Comparison of ENCODE assay signal across 18 cellular contexts in the genomic region with DNA sequence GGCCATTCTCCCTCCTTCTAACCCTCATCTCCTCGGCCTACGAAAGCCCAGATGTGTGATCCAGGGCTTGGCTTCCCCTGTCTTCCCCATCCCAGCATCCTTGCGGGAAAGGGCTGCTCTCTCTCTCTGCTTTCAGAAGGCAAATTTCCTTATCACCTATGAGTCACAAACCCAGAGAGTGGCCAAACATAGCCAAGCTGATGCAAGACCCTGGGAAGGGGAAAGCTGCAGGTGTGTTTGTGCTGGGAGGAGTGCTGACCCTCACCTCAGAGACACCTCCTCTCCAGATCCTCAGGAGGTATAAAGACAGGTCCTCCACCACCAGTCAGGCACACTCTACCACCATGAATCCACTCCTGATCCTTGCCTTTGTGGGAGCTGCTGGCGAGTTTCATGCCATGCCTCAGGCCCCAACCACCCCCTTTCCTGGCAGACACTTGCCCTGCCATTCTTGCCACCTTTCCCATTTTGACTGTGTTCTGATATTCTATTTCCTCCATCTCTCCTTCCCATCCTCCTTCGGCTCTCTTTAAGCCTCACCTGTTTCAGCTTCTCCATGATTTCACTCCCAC. TPM values are rescaled to one million over a fixed set of nuclear protein-coding genes. Genes with fewer than 3 reads are reported as not detected.
"Had no signal": no experiment of that assay in that cellular context is flagged by ENCODE, and none has a peak within 500 bp of the region (broad histone marks: within the 10 kb centered on the region; RNA-seq: fewer than 3 reads in every experiment).

No MANE protein-coding gene starts in this region.

- DNase-seq: activated CD4-positive, alpha-beta memory T cell treated with anti-CD3 and anti-CD28 coated beads, Interleukin-2, amount 10 ng/mL, durations not matched to agents 7 days and 5 days; activated gamma-delta T cell; activated naive CD8-positive, alpha-beta T cell treated with anti-CD3 and anti-CD28 coated beads for 36 hours; activated T-cell treated with anti-CD3 and anti-CD28 coated beads, Interleukin-2, amount 50 U/mL, for 48 hours; anterior cingulate cortex; cortex of kidney; effector CD8-positive, alpha-beta T cell; left cardiac atrium; lower lobe of right lung; naive B cell; posterior cingulate gyrus; right cardiac atrium; T-cell; T1000 had no signal

- H3K36me3 Mint-ChIP-seq: activated naive CD8-positive, alpha-beta T cell treated with anti-CD3 and anti-CD28 coated beads for 36 hours; naive B cell; stimulated activated memory B cell treated with anti-CD40 and anti-IgM and Interleukin-4, amounts not matched to agents 10 μg/mL and 1 μg/mL and 100 μg/mL, for 72 hours; T-cell had no signal

- H3K4me3 ChIP-seq: cardiac muscle cell, lower lobe of right lung, smooth muscle cell, tibial nerve had no signal

- H3K27ac Mint-ChIP-seq: activated CD4-positive, alpha-beta memory T cell treated with anti-CD3 and anti-CD28 coated beads, Interleukin-2, amount 10 ng/mL, durations not matched to agents 7 days and 5 days; activated naive CD8-positive, alpha-beta T cell treated with anti-CD3 and anti-CD28 coated beads for 36 hours; naive B cell; stimulated activated memory B cell treated with anti-CD40 and anti-IgM and Interleukin-4, amounts not matched to agents 10 μg/mL and 1 μg/mL and 100 μg/mL, for 72 hours; T-cell had no signal

- ATAC-seq: stimulated activated memory B cell treated with anti-CD40 and anti-IgM and Interleukin-4, amounts not matched to agents 10 μg/mL and 1 μg/mL and 100 μg/mL, for 72 hours; T-cell had no signal

- H3K9me3 Mint-ChIP-seq: activated CD4-positive, alpha-beta memory T cell treated with anti-CD3 and anti-CD28 coated beads, Interleukin-2, amount 10 ng/mL, durations not matched to agents 7 days and 5 days; activated naive CD8-positive, alpha-beta T cell treated with anti-CD3 and anti-CD28 coated beads for 36 hours; T-cell had no signal

- H3K4me1 Mint-ChIP-seq: activated CD4-positive, alpha-beta memory T cell treated with anti-CD3 and anti-CD28 coated beads, Interleukin-2, amount 10 ng/mL, durations not matched to agents 7 days and 5 days; activated naive CD8-positive, alpha-beta T cell treated with anti-CD3 and anti-CD28 coated beads for 36 hours; naive B cell; stimulated activated memory B cell treated with anti-CD40 and anti-IgM and Interleukin-4, amounts not matched to agents 10 μg/mL and 1 μg/mL and 100 μg/mL, for 72 hours; T-cell had no signal

- H3K27me3 Mint-ChIP-seq: activated CD4-positive, alpha-beta memory T cell treated with anti-CD3 and anti-CD28 coated beads, Interleukin-2, amount 10 ng/mL, durations not matched to agents 7 days and 5 days; activated naive CD8-positive, alpha-beta T cell treated with anti-CD3 and anti-CD28 coated beads for 36 hours; T-cell had no signal

- H3K4me3 Mint-ChIP-seq: activated CD4-positive, alpha-beta memory T cell treated with anti-CD3 and anti-CD28 coated beads, Interleukin-2, amount 10 ng/mL, durations not matched to agents 7 days and 5 days; activated naive CD8-positive, alpha-beta T cell treated with anti-CD3 and anti-CD28 coated beads for 36 hours; naive B cell; stimulated activated memory B cell treated with anti-CD40 and anti-IgM and Interleukin-4, amounts not matched to agents 10 μg/mL and 1 μg/mL and 100 μg/mL, for 72 hours; T-cell had no signal

RNA-seq across cellular contexts. Expression of a gene that starts 10.6 kb away (rescaled TPM):
- total RNA-seq: activated CD4-positive, alpha-beta memory T cell treated with anti-CD3 and anti-CD28 coated beads, Interleukin-2, amount 10 ng/mL, durations not matched to agents 7 days and 5 days; activated naive CD8-positive, alpha-beta T cell treated with anti-CD3 and anti-CD28 coated beads for 36 hours; cardiac muscle cell; left cardiac atrium; lower lobe of right lung; smooth muscle cell had no signal

RNA-seq across cellular contexts. Expression of a gene that starts 10.9 kb away (rescaled TPM):
- total RNA-seq: activated CD4-positive, alpha-beta memory T cell treated with anti-CD3 and anti-CD28 coated beads, Interleukin-2, amount 10 ng/mL, durations not matched to agents 7 days and 5 days; activated naive CD8-positive, alpha-beta T cell treated with anti-CD3 and anti-CD28 coated beads for 36 hours; cardiac muscle cell; left cardiac atrium; lower lobe of right lung; smooth muscle cell had no signal
